1 cellular context compared by ENCODE assay signal in the genomic region with DNA sequence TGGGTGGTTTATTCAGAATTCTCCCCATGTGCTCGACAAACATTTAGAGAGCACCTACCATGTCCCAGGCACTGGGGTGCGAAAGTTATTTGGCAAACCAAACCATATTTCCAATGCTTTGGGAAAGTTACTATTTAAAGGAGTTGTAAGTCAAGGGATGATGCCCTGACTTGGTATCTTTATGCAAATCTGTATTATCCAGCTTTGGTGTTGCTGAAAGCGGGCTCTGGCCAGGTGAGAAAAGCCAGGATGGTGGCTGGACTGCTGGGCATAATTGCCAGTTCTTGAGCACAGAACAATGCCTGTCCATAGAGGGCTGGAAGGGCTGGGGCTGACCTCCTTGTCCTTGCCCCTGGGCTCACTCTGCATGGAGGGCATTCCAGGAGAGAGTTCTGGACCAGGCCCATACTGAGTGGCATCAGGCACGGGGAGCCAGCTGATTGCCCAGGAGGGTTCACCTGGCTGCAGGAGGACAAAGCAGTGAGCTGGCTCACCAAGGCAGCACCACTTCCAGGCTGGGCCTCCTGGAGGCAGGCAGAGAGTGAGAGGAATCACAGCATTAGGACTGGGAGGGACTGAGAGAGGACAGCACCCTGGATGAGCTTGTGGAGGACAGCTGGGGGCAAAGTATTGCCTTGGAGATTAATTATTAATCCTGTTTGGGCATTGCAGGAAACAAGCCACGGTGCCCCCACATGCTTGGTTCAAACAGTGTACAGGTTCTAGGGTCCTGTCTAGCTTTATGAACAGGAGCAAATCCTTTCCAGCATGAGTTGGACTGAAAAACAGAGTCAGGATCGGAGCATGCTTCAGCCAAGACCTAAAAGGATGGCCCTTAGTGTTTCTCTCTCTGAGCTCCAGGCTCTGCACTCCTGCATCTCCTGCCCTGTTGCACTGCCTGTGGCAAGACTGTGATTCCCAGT.
TF ChIP-seq lines count a peak whose summit lies in the region.

No MANE protein-coding gene starts in this region.

TF ChIP-seq in IMR-90, 13 proteins besides CTCF, POLR2A, EP300 and RAD21:
- TF ChIP-seq BHLHE40 (IDR thresholded peaks at IDR 0.05; ENCODE audit: low read depth, low read length) (no peak), SMC3 (IDR thresholded peaks at IDR 0.05; ENCODE audit: low read depth, low read length) (no peak), CHD1 (IDR thresholded peaks at IDR 0.05; ENCODE audit: low read depth, low read length) (no peak), RFX5 (IDR thresholded peaks at IDR 0.05; ENCODE audit: low read depth, low read length) (no peak), CEBPB (IDR thresholded peaks at IDR 0.05; ENCODE audit: low read depth, low read length) (no peak), MXI1 (IDR thresholded peaks at IDR 0.05; ENCODE audit: borderline replicate concordance, low read depth, low read length) (no peak), MAZ (IDR thresholded peaks at IDR 0.05; ENCODE audit: borderline replicate concordance, low read depth, low read length) (no peak), FOS (IDR thresholded peaks at IDR 0.05; ENCODE audit: low read depth, low read length) (no peak), MAFK (IDR thresholded peaks at IDR 0.05; ENCODE audit: low read depth, low read length) (no peak), RCOR1 (IDR thresholded peaks at IDR 0.05; ENCODE audit: insufficient replicate concordance, low read length) (no peak)
- TF ChIP-seq, protein P1, sequence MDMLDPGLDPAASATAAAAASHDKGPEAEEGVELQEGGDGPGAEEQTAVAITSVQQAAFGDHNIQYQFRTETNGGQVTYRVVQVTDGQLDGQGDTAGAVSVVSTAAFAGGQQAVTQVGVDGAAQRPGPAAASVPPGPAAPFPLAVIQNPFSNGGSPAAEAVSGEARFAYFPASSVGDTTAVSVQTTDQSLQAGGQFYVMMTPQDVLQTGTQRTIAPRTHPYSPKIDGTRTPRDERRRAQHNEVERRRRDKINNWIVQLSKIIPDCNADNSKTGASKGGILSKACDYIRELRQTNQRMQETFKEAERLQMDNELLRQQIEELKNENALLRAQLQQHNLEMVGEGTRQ (IDR thresholded peaks at IDR 0.05; ENCODE audit: low read depth, low read length) = no peak
